ENCODE assay signal across 13 cellular contexts in genomic region chr16:84312783-84313382, GRCh38. TPM values are rescaled to one million over a fixed set of nuclear protein-coding genes. Genes with fewer than 3 reads are reported as not detected.
A peak's percentile ranks its signal among the peaks of the same experiment; 100 is the strongest.
DNase-seq lines count a peak whose midpoint lies in the region; ATAC-seq and TF ChIP-seq lines count a peak whose summit lies in the region.
"Had no signal": no experiment of that assay in that cellular context is flagged by ENCODE, and none has a peak within 500 bp of the region (broad histone marks: within the 10 kb centered on the region; RNA-seq: fewer than 3 reads in every experiment).

No MANE protein-coding gene starts in this region.

- no peaks in the 10 kb centered on the region for H3K36me3 ChIP-seq in left lung

- H3K36me3 Mint-ChIP-seq in MCF 10A (ENCODE audit: insufficient read depth, unreplicated experiment) (no peaks in the 10 kb centered on the region), immature natural killer cell (no peaks in the 10 kb centered on the region)

- peak; percentile 95 for ATAC-seq in left lung
- ATAC-seq: activated naive CD8-positive, alpha-beta T cell treated with anti-CD3 and anti-CD28 coated beads, Interleukin-2, amount 50 U/mL, for 24 hours; T-helper 17 cell had no signal

- H3K27ac Mint-ChIP-seq in MCF 10A (ENCODE audit: low read depth, unreplicated experiment) (no peak overlapping the region), immature natural killer cell (no peak overlapping the region)
- H3K27ac Mint-ChIP-seq: activated naive CD8-positive, alpha-beta T cell treated with anti-CD3 and anti-CD28 coated beads, Interleukin-2, amount 50 U/mL, for 24 hours; T-helper 17 cell had no signal

- TF ChIP-seq CTCF in MCF 10A (IDR thresholded peaks at IDR 0.05; ENCODE audit: unreplicated experiment) (no peak), left lung (IDR thresholded peaks at IDR 0.05) (no peak)

- H3K27me3 Mint-ChIP-seq in MCF 10A (ENCODE audit: insufficient read depth, unreplicated experiment) = peaks cover 31% of the 10 kb centered on the region
- peaks cover 3 to 11% (median 4%) of the 10 kb centered on the region in 3 donors for H3K27me3 Mint-ChIP-seq in immature natural killer cell (ENCODE audit: low read depth in 3 of 3)

- H3K9me3 ChIP-seq in left lung = peaks cover 0 to 6% of the 10 kb centered on the region in 2 donors

- intact Hi-C loops in MCF 10A (cut with micrococcal nuclease) = no loop called here
- intact Hi-C loops in left lung (cut with DNase I) = no loop called here

- POLR2A ChIA-PET in MCF 10A (lab: Yijun Ruan, JAX) = no interaction called here

- H3K4me1 ChIP-seq in left lung = no peaks in the 10 kb centered on the region

- H3K27me3 ChIP-seq in left lung = peaks cover 0 to 28% of the 10 kb centered on the region in 2 donors

- H3K4me1 Mint-ChIP-seq in MCF 10A (ENCODE audit: insufficient read depth, unreplicated experiment) (no peaks in the 10 kb centered on the region), immature natural killer cell (no peaks in the 10 kb centered on the region)
- H3K4me1 Mint-ChIP-seq: activated naive CD8-positive, alpha-beta T cell treated with anti-CD3 and anti-CD28 coated beads, Interleukin-2, amount 50 U/mL, for 24 hours; T-helper 17 cell had no signal

- no peak overlapping the region for H3K4me3 ChIP-seq in left lung

- no peak overlapping the region for H3K4me3 Mint-ChIP-seq in MCF 10A (ENCODE audit: unreplicated experiment)
- H3K4me3 Mint-ChIP-seq in immature natural killer cell = no peak overlapping the region
- H3K4me3 Mint-ChIP-seq: activated naive CD8-positive, alpha-beta T cell treated with anti-CD3 and anti-CD28 coated beads, Interleukin-2, amount 50 U/mL, for 24 hours; T-helper 17 cell had no signal

- in situ Hi-C loops in T47D (cut with HindIII; ENCODE audit: low pct_unique_long_range_greater_than_20kb, low sequenced_read_pairs) = no loop called here

- H3K9me3 Mint-ChIP-seq in MCF 10A (ENCODE audit: unreplicated experiment) (no peaks in the 10 kb centered on the region), immature natural killer cell (peaks cover 0 to 3% (median 0%) of the 10 kb centered on the region in 6 donors)
- H3K9me3 Mint-ChIP-seq: activated naive CD8-positive, alpha-beta T cell treated with anti-CD3 and anti-CD28 coated beads, Interleukin-2, amount 50 U/mL, for 24 hours had no signal

- peak; percentile 55 to 79 for DNase-seq in T47D (ENCODE audit: low read depth in 1 of 2, low spot score in 1 of 2)
- DNase-seq in MCF 10A (ENCODE audit: unreplicated experiment) = no peak
- no peak for DNase-seq in left lung
- DNase-seq in immature natural killer cell = no peak
- no peak for DNase-seq in dermis blood vessel endothelial cell
- DNase-seq in HK-2 (ENCODE audit: unreplicated experiment) = no peak
- no peak for DNase-seq in glomerular visceral epithelial cell (ENCODE audit: extremely low spot score)
- DNase-seq: activated naive CD8-positive, alpha-beta T cell treated with anti-CD3 and anti-CD28 coated beads, Interleukin-2, amount 50 U/mL, for 24 hours; effector memory CD4-positive, alpha-beta T cell; stimulated activated CD4-positive, alpha-beta T cell treated with anti-CD3 and anti-CD28 coated beads, Interleukin-2, amount 100 ng/mL, for 48 hours; T-helper 17 cell had no signal

- CTCF ChIA-PET in MCF 10A (lab: Yijun Ruan, JAX) = interaction anchor here (0.6 to 1.2 kb wide), 4 partner anchors 36 to 201 kb away, joined by 3 to 4 read pairs (median 3); no protein-coding TSS in a partner anchor

- H3K27ac ChIP-seq in angular gyrus (ENCODE audit: low read depth, low read length) (peak overlapping the region; percentile 48), left lung (no peak overlapping the region)

- no TSS peak for BruUV-seq in MCF 10A (replicated peaks; lab: Mats Ljungman, UMichigan)

RNA-seq across cellular contexts. Expression of gene WFDC1, which starts 18.2 kb away (rescaled TPM):
- total RNA-seq in MCF 10A (2022) (not detected in 2 replicates), left lung (10 to 100 TPM; 12.7 to 21.6 TPM), dermis blood vessel endothelial cell (not detected in 2 replicates)
- not detected for polyA plus RNA-seq in immature natural killer cell
- total RNA-seq: NCI-H460, T-helper 17 cell had no signal

RNA-seq across cellular contexts. Expression of gene ATP2C2, which starts 55.5 kb away (rescaled TPM):
- total RNA-seq in MCF 10A (2022) (not detected in 2 replicates), left lung (10 to 100 TPM; 38.1 to 52.8 TPM), dermis blood vessel endothelial cell (not detected in 2 replicates)
- polyA plus RNA-seq in immature natural killer cell = not detected
- total RNA-seq: NCI-H460, T-helper 17 cell had no signal

Comparison
In these comparisons a context has a peak if more than half of its experiments do, and no peak if none do; other contexts are left out.
1. DNase-seq: peak in T47D (2 of 2); none in MCF 10A (single experiment), left lung (0 of 2), immature natural killer cell (0 of 3), dermis blood vessel endothelial cell (single experiment), HK-2 (single experiment) and glomerular visceral epithelial cell (single experiment).
2. RNA of gene WFDC1, which starts 18.2 kb away (total RNA-seq): 12.7 to 21.6 TPM in left lung; not detected in MCF 10A and not detected in dermis blood vessel endothelial cell; every median in the first group is over 10 times any median in the second.
3. RNA of gene ATP2C2, which starts 55.5 kb away (total RNA-seq): 38.1 to 52.8 TPM in left lung; not detected in MCF 10A and not detected in dermis blood vessel endothelial cell; every median in the first group is over 10 times any median in the second.